ENCODE assay signal across 26 cellular contexts in the genomic region with DNA sequence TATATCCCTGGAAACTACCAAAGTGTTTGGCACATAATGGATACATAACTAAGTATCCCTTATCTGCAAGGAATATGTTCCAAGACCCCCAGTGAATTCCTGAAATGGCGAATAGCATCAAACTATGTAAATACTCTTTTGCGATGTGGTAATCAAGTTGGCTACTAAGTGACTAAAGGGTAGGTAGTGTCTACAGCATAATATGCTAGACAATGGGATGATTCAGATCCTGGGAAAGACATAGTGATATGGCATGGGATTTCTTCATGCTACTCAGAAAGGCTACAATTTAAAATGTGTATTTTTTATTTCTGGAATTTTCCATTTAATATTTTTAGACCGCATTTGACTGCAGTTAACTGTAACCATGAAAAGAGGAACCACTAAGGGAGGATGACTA.
"Had no signal": no experiment of that assay in that cellular context is flagged by ENCODE, and none has a peak within 500 bp of the region (broad histone marks: within the 10 kb centered on the region; RNA-seq: fewer than 3 reads in every experiment).

No MANE protein-coding gene starts in this region.

- H3K9me3 ChIP-seq: SJCRH30 had no signal

- ATAC-seq: activated T-cell treated with anti-CD3 and anti-CD28 coated beads, Interleukin-2, amount 50 U/mL, for 4 hours had no signal

- H3K36me3 ChIP-seq: brain microvascular endothelial cell, cardiac muscle cell, SJCRH30 had no signal

- H3K27ac ChIP-seq: brain microvascular endothelial cell, cardiac muscle cell, KMS-11, PC-9, SJCRH30, SK-N-MC, VCaP had no signal

- H3K4me3 ChIP-seq: cardiac muscle cell, PC-9, SJCRH30, SK-N-MC had no signal

- H2AFZ ChIP-seq: PC-9 had no signal

- H3K9ac ChIP-seq: KMS-11 had no signal

- DNase-seq: activated B cell treated with CpG ODN at 0.5 μM for 24 hours; activated CD4-positive, alpha-beta memory T cell treated with anti-CD3 and anti-CD28 coated beads for 36 hours; activated CD4-positive, alpha-beta T cell treated with anti-CD3 and anti-CD28 coated beads for 4 hours; activated CD4-positive, alpha-beta T cell treated with anti-CD3 and anti-CD28 coated beads, Interleukin-2, amount 50 U/mL, for 1 hour; activated CD4-positive, CD25-positive, alpha-beta regulatory T cell treated with anti-CD3 and anti-CD28 coated beads, Interleukin-2, amount 50 U/mL, for 72 hours; activated CD8-positive, alpha-beta memory T cell treated with anti-CD3 and anti-CD28 coated beads, Interleukin-2, amount 50 U/mL, for 4 hours; activated naive CD4-positive, alpha-beta T cell treated with anti-CD3 and anti-CD28 coated beads, Interleukin-2, amount 10 ng/mL, durations not matched to agents 7 days and 5 days; activated T-cell treated with anti-CD3 and anti-CD28 coated beads for 4 hours; activated T-cell treated with anti-CD3 and anti-CD28 coated beads, Interleukin-2, amount 50 U/mL, for 4 hours; amniotic stem cell; aorta; brain microvascular endothelial cell; MM.1S; NCI-H1092; NCI-H1436 treated with DMSO at 0.1 percent for 48 hours; NCI-H1694 treated with DMSO at 0.1 percent for 48 hours; NCI-H2029; NCI-H345; NCI-H524 treated with DMSO at 0.1 percent for 48 hours; PC-9; SHP77 had no signal

- H3K27me3 ChIP-seq: brain microvascular endothelial cell, cardiac muscle cell, SJCRH30 had no signal

- H3K4me2 ChIP-seq: KMS-11, PC-9 had no signal
